ENCODE assay signal across 8 cellular contexts in the genomic region with DNA sequence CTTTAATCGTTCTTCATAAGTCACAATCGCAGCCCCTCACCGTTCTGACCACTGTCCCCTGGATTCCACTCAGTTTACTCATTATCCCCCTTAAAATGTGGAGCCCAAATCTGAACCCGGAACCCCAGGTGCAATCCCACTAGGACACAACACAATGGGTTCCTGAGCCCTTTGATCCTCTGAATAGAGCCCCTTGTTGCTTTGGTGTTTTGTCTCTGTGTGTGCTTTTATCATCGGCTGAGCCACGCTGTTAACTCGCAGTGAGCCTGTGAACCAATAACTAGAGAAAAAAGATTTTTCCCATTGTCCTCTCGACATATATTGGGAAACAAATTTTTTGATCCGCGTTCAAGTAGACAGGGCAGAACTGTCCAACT. TPM values are rescaled to one million over a fixed set of nuclear protein-coding genes. Genes with fewer than 3 reads are reported as not detected.
DNase-seq lines count a peak whose midpoint lies in the region; ATAC-seq, FAIRE-seq and TF ChIP-seq lines count a peak whose summit lies in the region.

No MANE protein-coding gene starts in this region.

- H3K9ac ChIP-seq in duodenal mucosa (ENCODE audit: low read depth in 1 of 2, low read length in 2 of 2): peak overlapping the region; percentile 15 to 33

- TF ChIP-seq POLR2A in NB4 (IDR thresholded peaks at IDR 0.05; ENCODE audit: extremely low read depth, insufficient read length) (no peak), H54 (IDR thresholded peaks at IDR 0.05; ENCODE audit: low read depth, low read length) (no peak)

- H3K4me1 ChIP-seq in CD4-positive, CD25-positive, alpha-beta regulatory T cell (ENCODE audit: control insufficient read depth, insufficient read depth, low read length, poor library complexity, severe bottlenecking): peaks cover 10% of the 10 kb centered on the region
- H3K4me1 ChIP-seq in duodenal mucosa (ENCODE audit: control insufficient read depth in 1 of 2, insufficient read depth in 2 of 2, low read length in 2 of 2): peaks cover 4 to 8% of the 10 kb centered on the region in 2 donors
- H3K4me1 ChIP-seq in neuron (ENCODE audit: insufficient read depth, low read length): peaks cover 15% of the 10 kb centered on the region

- ATAC-seq in CD4-positive, CD25-positive, alpha-beta regulatory T cell (ENCODE audit: low read depth in 2 of 2): no peak
- ATAC-seq in GM18858 (IDR thresholded peaks at IDR 0.05; ENCODE audit: unreplicated experiment) (no peak), HG03097 (IDR thresholded peaks at IDR 0.05; ENCODE audit: low FRiP score, unreplicated experiment) (no peak)

- no peak for TF ChIP-seq CTCF in NB4 (IDR thresholded peaks at IDR 0.05; ENCODE audit: low read depth, low read length)

- H3K27me3 ChIP-seq in CD4-positive, CD25-positive, alpha-beta regulatory T cell (ENCODE audit: control insufficient read depth, insufficient read depth, low read length): no peaks in the 10 kb centered on the region
- H3K27me3 ChIP-seq in duodenal mucosa (ENCODE audit: control insufficient read depth in 1 of 2, insufficient read depth in 2 of 2, low read length in 2 of 2) (no peaks in the 10 kb centered on the region), neuron (ENCODE audit: insufficient read depth, low read length) (no peaks in the 10 kb centered on the region)

- H3K27me3 Mint-ChIP-seq in CD4-positive, CD25-positive, alpha-beta regulatory T cell: peaks cover 5% of the 10 kb centered on the region

- H3K9me3 ChIP-seq in CD4-positive, CD25-positive, alpha-beta regulatory T cell (ENCODE audit: control insufficient read depth in 2 of 2, low read length in 2 of 2): no peaks in the 10 kb centered on the region
- H3K9me3 ChIP-seq in duodenal mucosa (ENCODE audit: control insufficient read depth in 1 of 2, low read length in 2 of 2) (no peaks in the 10 kb centered on the region), neuron (ENCODE audit: low read length) (no peaks in the 10 kb centered on the region)

- peak overlapping the region; percentile 73 for H3K4me3 ChIP-seq in CD4-positive, CD25-positive, alpha-beta regulatory T cell (ENCODE audit: low read depth, low read length)
- peak overlapping the region; percentile 71 for H3K4me3 ChIP-seq in NB4 (ENCODE audit: low read depth, low read length)
- H3K4me3 ChIP-seq in duodenal mucosa (ENCODE audit: low read depth in 1 of 2, low read length in 2 of 2): peak overlapping the region; percentile 50 to 61
- H3K4me3 ChIP-seq in neuron (ENCODE audit: low read length): peak overlapping the region; percentile 66

- peak overlapping the region in 2 of 3 donors; percentile 83 to 95 for H3K27ac Mint-ChIP-seq in CD4-positive, CD25-positive, alpha-beta regulatory T cell

- H3K4me3 Mint-ChIP-seq in CD4-positive, CD25-positive, alpha-beta regulatory T cell: peak overlapping the region; percentile 88 to 99 (median 91)

- FAIRE-seq in H54 (lab: Jason Lieb, UNC): no peak

- H3K36me3 ChIP-seq in CD4-positive, CD25-positive, alpha-beta regulatory T cell (ENCODE audit: control insufficient read depth, insufficient read depth, low read length): no peaks in the 10 kb centered on the region
- H3K36me3 ChIP-seq in duodenal mucosa (ENCODE audit: control insufficient read depth in 1 of 2, insufficient read depth in 2 of 2, low read length in 2 of 2) (no peaks in the 10 kb centered on the region), neuron (ENCODE audit: insufficient read depth, low read length) (no peaks in the 10 kb centered on the region)

- peak overlapping the region; percentile 7 for H2AFZ ChIP-seq in neuron (ENCODE audit: low read depth, low read length)

- H3K9me3 Mint-ChIP-seq in CD4-positive, CD25-positive, alpha-beta regulatory T cell: no peaks in the 10 kb centered on the region

- DNase-seq in CD4-positive, CD25-positive, alpha-beta regulatory T cell: no peak
- DNase-seq in NB4 (ENCODE audit: low read depth): no peak
- no peak for DNase-seq in A172 (ENCODE audit: low spot score)
- no peak for DNase-seq in H54 (ENCODE audit: insufficient read length, low spot score)

- no peaks in the 10 kb centered on the region for H3K36me3 Mint-ChIP-seq in CD4-positive, CD25-positive, alpha-beta regulatory T cell

- H3K4me1 Mint-ChIP-seq in CD4-positive, CD25-positive, alpha-beta regulatory T cell: peaks cover 4 to 21% (median 4%) of the 10 kb centered on the region in 4 donors

- peak overlapping the region; percentile 79 for H3K27ac ChIP-seq in CD4-positive, CD25-positive, alpha-beta regulatory T cell (ENCODE audit: insufficient read depth, low read length, poor library complexity, severe bottlenecking)
- no peak overlapping the region for H3K27ac ChIP-seq in duodenal mucosa (ENCODE audit: low read depth, low read length)

RNA-seq across cellular contexts. Expression of a gene that starts 0.7 kb away (rescaled TPM):
- total RNA-seq in CD4-positive, CD25-positive, alpha-beta regulatory T cell: 87.6 TPM
- polyA plus RNA-seq in CD4-positive, CD25-positive, alpha-beta regulatory T cell: 100 to 1,000 TPM in 1 of 4 donors, 10 to 100 TPM in 3; 50.5 to 103 (median 64.1) TPM
- total RNA-seq in A172 (2014; rRNA removed; shearing (Covaris generic)): 215 and 237 TPM in 2 replicates
